In genomic region chr9:127927457-127928231, GRCh38 we compare ENCODE assay signal across 8 cellular contexts. TPM values are rescaled to one million over a fixed set of nuclear protein-coding genes. Genes with fewer than 3 reads are reported as not detected.
A peak's percentile ranks its signal among the peaks of the same experiment; 100 is the strongest.
DNase-seq lines count a peak whose midpoint lies in the region; ATAC-seq and TF ChIP-seq lines count a peak whose summit lies in the region.

No MANE protein-coding gene starts in this region.

- POLR2A ChIA-PET in BJ (lab: Charles Lee), result no interaction called here

- DNase-seq in BJ (ENCODE audit: low read depth) (no peak), NCI-H345 treated with DMSO at 0.1 percent for 48 hours (lab: John Stamatoyannopoulos, UW; ENCODE audit: unreplicated experiment) (peak; percentile 10), iPS-NIHi11 (ENCODE audit: low spot score) (peak; percentile 91), dedifferentiated amniotic fluid mesenchymal stem cell (ENCODE audit: extremely low spot score) (no peak), SIG-M5 (lab: John Stamatoyannopoulos, UW) (no peak)
- peak; percentile 59 for DNase-seq in activated effector memory CD4-positive, alpha-beta T cell treated with Interleukin-2 at 50 U/mL for 16 hours
- DNase-seq in stimulated activated CD4-positive, alpha-beta T cell treated with anti-CD3 and anti-CD28 coated beads, TNF-alpha, amount 100 ng/mL, for 4 hours (ENCODE audit: low read depth in 3 of 3), result peak; percentile 51 to 73 (median 69)

- peak overlapping the region; percentile 23 for H3K4me3 ChIP-seq in BJ (ENCODE audit: low read depth, low read length)

- no peak for ATAC-seq in GM18511 (IDR thresholded peaks at IDR 0.05; ENCODE audit: unreplicated experiment)

- CTCF ChIA-PET in BJ (lab: Yijun Ruan, JAX), result interaction anchor here (0.8 kb wide), 1 partner anchor 107 kb away, joined by 3 read pairs; no protein-coding TSS in a partner anchor

- no peaks in the 10 kb centered on the region for H3K36me3 ChIP-seq in BJ (ENCODE audit: control insufficient read depth, insufficient read depth, low read length)

- no peaks in the 10 kb centered on the region for H3K27me3 ChIP-seq in BJ (ENCODE audit: control insufficient read depth, insufficient read depth, low read length)

- TF ChIP-seq CTCF in BJ (IDR thresholded peaks at IDR 0.05; ENCODE audit: insufficient read depth, low read depth, low read length), result no peak

RNA-seq across cellular contexts. Expression of gene PIP5KL1, which starts 2.9 kb away (rescaled TPM):
- 1.9 and 2.3 TPM in 2 replicates for polyA plus RNA-seq in BJ (2011; rRNA removed)
- 0.98 and 1.1 TPM in 2 replicates for polyA minus RNA-seq in BJ (2011; rRNA and poly(A)+ RNA removed)

RNA-seq across cellular contexts. Expression of gene DPM2, which starts 10.0 kb away (rescaled TPM):
- 35.0 and 55.3 TPM in 2 replicates for polyA plus RNA-seq in BJ (2011; rRNA removed)
- 32.4 and 49.5 TPM in 2 replicates for polyA minus RNA-seq in BJ (2011; rRNA and poly(A)+ RNA removed)

RNA-seq across cellular contexts. Expression of gene ST6GALNAC4, which starts 10.8 kb away (rescaled TPM):
- 21.4 and 35.5 TPM in 2 replicates for polyA plus RNA-seq in BJ (2011; rRNA removed)
- 20.2 and 28.6 TPM in 2 replicates for polyA minus RNA-seq in BJ (2011; rRNA and poly(A)+ RNA removed)

RNA-seq across cellular contexts. Expression of gene ST6GALNAC6, which starts 28.2 kb away (rescaled TPM):
- polyA plus RNA-seq in BJ (2011; rRNA removed), result 48.5 and 78.3 TPM in 2 replicates
- 35.8 and 60.1 TPM in 2 replicates for polyA minus RNA-seq in BJ (2011; rRNA and poly(A)+ RNA removed)

RNA-seq across cellular contexts. Expression of gene AK1, which starts 50.2 kb away (rescaled TPM):
- 65.1 and 102 TPM in 2 replicates for polyA plus RNA-seq in BJ (2011; rRNA removed)
- polyA minus RNA-seq in BJ (2011; rRNA and poly(A)+ RNA removed), result 4.2 and 8.3 TPM in 2 replicates

Comparison
In these comparisons a context has a peak if more than half of its experiments do, and no peak if none do; other contexts are left out.
1. DNase-seq: peak in NCI-H345 treated with DMSO at 0.1 percent for 48 hours (single experiment), activated effector memory CD4-positive, alpha-beta T cell treated with Interleukin-2 at 50 U/mL for 16 hours (single experiment), iPS-NIHi11 (single experiment) and stimulated activated CD4-positive, alpha-beta T cell treated with anti-CD3 and anti-CD28 coated beads, TNF-alpha, amount 100 ng/mL, for 4 hours (3 of 3); none in BJ (single experiment), dedifferentiated amniotic fluid mesenchymal stem cell (single experiment) and SIG-M5 (single experiment).